7 cellular contexts compared by ENCODE assay signal in the genomic region with DNA sequence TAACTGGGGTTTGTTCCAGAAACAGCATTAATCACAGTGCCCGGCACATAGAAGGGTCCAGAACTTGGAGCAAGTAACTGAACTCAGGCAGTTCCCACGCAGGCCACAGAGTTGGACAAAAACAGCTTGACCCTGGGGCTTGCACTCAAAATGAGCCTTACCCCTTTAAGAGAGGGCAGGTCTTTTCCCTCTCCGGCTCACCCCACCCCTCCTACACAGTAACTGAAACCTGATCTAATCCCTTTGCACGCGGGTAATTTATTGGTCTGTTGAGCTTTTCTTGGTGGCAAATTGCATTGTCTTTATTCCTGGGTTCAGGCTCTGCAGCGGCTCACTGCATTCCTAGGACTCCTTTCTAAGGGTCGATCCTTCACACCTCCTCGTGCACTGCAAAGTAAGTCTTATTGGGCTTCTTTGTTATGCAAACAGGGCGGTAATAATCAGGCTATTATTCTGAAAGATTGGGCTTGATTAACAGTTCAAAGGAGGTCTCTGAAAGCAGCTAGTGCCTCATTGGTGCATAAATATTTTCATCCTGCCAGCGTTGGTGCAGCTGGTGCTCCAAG.
A peak's percentile ranks its signal among the peaks of the same experiment; 100 is the strongest.
DNase-seq lines count a peak whose midpoint lies in the region; TF ChIP-seq lines count a peak whose summit lies in the region.
"Not testable (repeated sequence)": the region's sequence is repeated elsewhere in the genome, so short reads cannot be mapped to it uniquely, and the experiment has no call there.

No MANE protein-coding gene starts in this region.

- not testable (repeated sequence) for H3K4me3 ChIP-seq in HUES64 (ENCODE audit: low read length); fibroblast of pulmonary artery (replicated peaks; ENCODE audit: low read depth, low read length); kidney epithelial cell (ENCODE audit: low read depth, low read length)
- H3K4me3 ChIP-seq in astrocyte of the spinal cord (ENCODE audit: low read depth, low read length): peak overlapping the region; percentile 10

- in situ Hi-C loops in astrocyte of the spinal cord (cut with HindIII; ENCODE audit: low sequenced_read_pairs): not testable (repeated sequence)

- H3K36me3 ChIP-seq in HUES64 (ENCODE audit: insufficient read depth, low read length); kidney epithelial cell (ENCODE audit: control insufficient read depth, insufficient read depth, low read length): not testable (repeated sequence)

- peak overlapping the region; percentile 86; the same call in 1 of the 2 replicates for H3K27ac ChIP-seq in HUES64 (ENCODE audit: low read depth, low read length)

- peak; percentile 93 for DNase-seq in ELF-1 (ENCODE audit: low read depth, low spot score)
- peak; percentile 77 for DNase-seq in NCI-H82 (lab: John Stamatoyannopoulos, UW)
- DNase-seq in astrocyte of the spinal cord (ENCODE audit: low read depth, low spot score): peak; percentile 9
- peak; percentile 8 for DNase-seq in fibroblast of pulmonary artery (ENCODE audit: low read depth)
- peak; percentile 7 for DNase-seq in kidney epithelial cell (ENCODE audit: low read depth)
- peak; percentile 2 for DNase-seq in pons (ENCODE audit: low spot score)

- not testable (repeated sequence) for TF ChIP-seq CTCF in astrocyte of the spinal cord (IDR thresholded peaks at IDR 0.05; ENCODE audit: low read depth, low read length); fibroblast of pulmonary artery (IDR thresholded peaks at IDR 0.05; ENCODE audit: low read length, missing control alignments); kidney epithelial cell (IDR thresholded peaks at IDR 0.05; ENCODE audit: insufficient read depth, low read length, poor library complexity, severe bottlenecking)

- not testable (repeated sequence) for H3K9ac ChIP-seq in HUES64 (ENCODE audit: low read depth, low read length)

- WGBS in HUES64: 10% methylated on average over 6 of the region's 10 CpGs

- H3K27me3 ChIP-seq in HUES64 (ENCODE audit: insufficient read depth, low read length); kidney epithelial cell (ENCODE audit: control insufficient read depth, insufficient read depth, low read length): not testable (repeated sequence)

- peaks cover 19% of the 10 kb centered on the region for H3K4me1 ChIP-seq in HUES64 (ENCODE audit: insufficient read depth, low read length)

- H3K9me3 ChIP-seq in HUES64 (ENCODE audit: insufficient read depth, low read depth, low read length): not testable (repeated sequence)

Comparison
In these comparisons a context has a peak if more than half of its experiments do, and no peak if none do; other contexts are left out.
1. DNase-seq: peak in every context shown above with its lines; median percentile 93 in ELF-1; 77 in NCI-H82; 9 in astrocyte of the spinal cord; 8 in fibroblast of pulmonary artery; 7 in kidney epithelial cell; 2 in pons.